In genomic region chr15:62048254-62048653, GRCh38 we compare ENCODE assay signal across 3 cellular contexts. TPM values are rescaled to one million over a fixed set of nuclear protein-coding genes. Genes with fewer than 3 reads are reported as not detected.
"Had no signal": no experiment of that assay in that cellular context is flagged by ENCODE, and none has a peak within 500 bp of the region (broad histone marks: within the 10 kb centered on the region; RNA-seq: fewer than 3 reads in every experiment).

No MANE protein-coding gene starts in this region.

RNA-seq across cellular contexts. Expression of gene C2CD4A, which starts 18.5 kb away (rescaled TPM):
- total RNA-seq: subcutaneous adipose tissue, temporal lobe, vagina had no signal
